Comparison of ENCODE assay signal across 5 cellular contexts in genomic region chr4:4959344-4960074, GRCh38. TPM values are rescaled to one million over a fixed set of nuclear protein-coding genes. Genes with fewer than 3 reads are reported as not detected.
"Had no signal": no experiment of that assay in that cellular context is flagged by ENCODE, and none has a peak within 500 bp of the region (broad histone marks: within the 10 kb centered on the region; RNA-seq: fewer than 3 reads in every experiment).

No MANE protein-coding gene starts in this region.

RNA-seq across cellular contexts. Expression of gene CYTL1, which starts 59.7 kb away (rescaled TPM):
- total RNA-seq: activated CD4-positive, alpha-beta memory T cell treated with anti-CD3 and anti-CD28 coated beads, Interleukin-2, amount 10 ng/mL, durations not matched to agents 7 days and 5 days; activated CD8-positive, alpha-beta memory T cell treated with anti-CD3 and anti-CD28 coated beads, Interleukin-2, amount 10 ng/mL, durations not matched to agents 7 days and 5 days; bronchial epithelial cell; OCI-LY7; Right ventricle myocardium superior had no signal
